Comparison of ENCODE assay signal across 8 cellular contexts in the genomic region with DNA sequence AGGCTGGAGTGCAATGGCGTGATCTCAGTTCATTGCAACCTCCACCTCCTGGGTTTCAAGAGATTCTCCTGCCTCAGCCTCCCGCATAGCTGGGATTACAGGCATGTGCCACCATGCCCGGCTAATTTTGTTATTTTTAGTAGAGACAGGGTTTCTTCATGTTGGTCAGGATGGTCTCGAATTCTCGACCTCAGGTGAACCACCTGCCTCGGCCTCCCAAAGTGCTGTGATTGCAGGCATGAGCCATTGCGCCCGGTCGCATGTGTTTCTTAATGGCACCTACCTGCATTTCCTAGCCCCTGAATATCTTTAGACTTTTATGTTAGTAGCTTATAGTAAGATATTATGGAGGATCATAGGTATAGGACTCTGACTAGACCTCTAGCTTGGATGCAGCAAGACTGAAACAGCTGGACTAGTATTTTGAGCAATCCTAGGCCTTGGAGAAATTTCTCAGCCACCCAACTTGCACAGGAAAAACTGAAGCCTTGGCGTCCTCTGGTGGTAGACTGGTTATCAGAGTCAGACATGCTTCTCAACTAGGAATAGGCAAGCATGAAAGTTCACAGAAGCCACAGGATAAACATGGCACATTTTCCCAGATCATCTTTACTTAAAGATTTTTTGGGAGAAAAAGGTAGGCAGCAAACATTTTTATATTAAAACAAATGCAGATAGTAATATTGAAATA. TPM values are rescaled to one million over a fixed set of nuclear protein-coding genes. Genes with fewer than 3 reads are reported as not detected.
DNase-seq lines count a peak whose midpoint lies in the region; ATAC-seq and TF ChIP-seq lines count a peak whose summit lies in the region.

No MANE protein-coding gene starts in this region.

- no peak overlapping the region for H3K4me3 Mint-ChIP-seq in stimulated activated memory B cell treated with anti-CD40 and anti-IgM and Interleukin-4, amounts not matched to agents 10 μg/mL and 1 μg/mL and 100 μg/mL, for 72 hours

- no peak for TF ChIP-seq CTCF in mucosa of descending colon (IDR thresholded peaks at IDR 0.05)

- H3K27me3 ChIP-seq in HAP-1 (ENCODE audit: low read depth): no peaks in the 10 kb centered on the region

- no peaks in the 10 kb centered on the region for H3K9me3 ChIP-seq in HAP-1
- no peaks in the 10 kb centered on the region for H3K9me3 ChIP-seq in mucosa of descending colon

- H3K27me3 Mint-ChIP-seq in stimulated activated memory B cell treated with anti-CD40 and anti-IgM and Interleukin-4, amounts not matched to agents 10 μg/mL and 1 μg/mL and 100 μg/mL, for 72 hours: no peaks in the 10 kb centered on the region

- intact Hi-C loops in mucosa of descending colon (cut with DNase I, micrococcal nuclease): no loop called here

- no peaks in the 10 kb centered on the region for H3K9me3 Mint-ChIP-seq in stimulated activated memory B cell treated with anti-CD40 and anti-IgM and Interleukin-4, amounts not matched to agents 10 μg/mL and 1 μg/mL and 100 μg/mL, for 72 hours

- H3K4me1 Mint-ChIP-seq in stimulated activated memory B cell treated with anti-CD40 and anti-IgM and Interleukin-4, amounts not matched to agents 10 μg/mL and 1 μg/mL and 100 μg/mL, for 72 hours: peaks cover 2% of the 10 kb centered on the region

- in situ Hi-C loops in HAP-1 (cut with MboI; ENCODE audit: low sequenced_read_pairs): no loop called here

- H3K36me3 ChIP-seq in HAP-1 (replicated peaks) (peaks cover 39% of the 10 kb centered on the region), mucosa of descending colon (ENCODE audit: low read depth) (no peaks in the 10 kb centered on the region)

- no peak overlapping the region for H3K4me3 ChIP-seq in HAP-1
- no peak overlapping the region for H3K4me3 ChIP-seq in mucosa of descending colon

- H3K4me1 ChIP-seq in HAP-1 (no peaks in the 10 kb centered on the region), mucosa of descending colon (ENCODE audit: low read depth) (no peaks in the 10 kb centered on the region)

- DNase-seq in DMS153 (lab: John Stamatoyannopoulos, UW) (peak; percentile 4), HAP-1 (ENCODE audit: low spot score in 2 of 2) (peak; percentile 21 to 47), OCI-M1 (lab: John Stamatoyannopoulos, UW) (peak; percentile 63), epidermal melanocyte (ENCODE audit: insufficient read length, low spot score) (peak; percentile 72), mucosa of descending colon (peak in 1 of 3 donors; percentile 65), HPDE6-E6E7 (ENCODE audit: extremely low spot score) (no peak)
- no peak for DNase-seq in stimulated activated CD8-positive, alpha-beta memory T cell treated with anti-CD3 and anti-CD28 coated beads, Interleukin-4, amount 100 ng/mL, for 48 hours

- H3K36me3 Mint-ChIP-seq in stimulated activated memory B cell treated with anti-CD40 and anti-IgM and Interleukin-4, amounts not matched to agents 10 μg/mL and 1 μg/mL and 100 μg/mL, for 72 hours: peaks cover 26% of the 10 kb centered on the region

- H3K27ac Mint-ChIP-seq in stimulated activated memory B cell treated with anti-CD40 and anti-IgM and Interleukin-4, amounts not matched to agents 10 μg/mL and 1 μg/mL and 100 μg/mL, for 72 hours: no peak overlapping the region

- ATAC-seq in mucosa of descending colon: peak; percentile 48
- ATAC-seq in stimulated activated memory B cell treated with anti-CD40 and anti-IgM and Interleukin-4, amounts not matched to agents 10 μg/mL and 1 μg/mL and 100 μg/mL, for 72 hours: no peak

RNA-seq across cellular contexts. Expression of gene C1QTNF4, which starts 22.7 kb away (rescaled TPM):
- 1 to 10 TPM in 1 of 3 donors, under 1 TPM in 2; 0.17 to 3.5 (median 0.34) TPM for total RNA-seq in mucosa of descending colon

RNA-seq across cellular contexts. Expression of gene MTCH2, which starts 25.5 kb away (rescaled TPM):
- 100 to 1,000 TPM in 2 of 3 donors, 10 to 100 TPM in 1; 89.7 to 137 (median 126) TPM for total RNA-seq in mucosa of descending colon

RNA-seq across cellular contexts. Expression of gene FAM180B, which starts 30.4 kb away (rescaled TPM):
- under 1 TPM in 2 of 3 donors, not detected in 1; 0.36 to 0.51 TPM for total RNA-seq in mucosa of descending colon

RNA-seq across cellular contexts. Expression of gene NDUFS3, which starts 38.0 kb away (rescaled TPM):
- total RNA-seq in mucosa of descending colon: 100 to 1,000 TPM; 150 to 205 (median 197) TPM

RNA-seq across cellular contexts. Expression of gene KBTBD4, which starts 38.1 kb away (rescaled TPM):
- 10 to 100 TPM; 14.1 to 18.2 (median 16.0) TPM for total RNA-seq in mucosa of descending colon

Comparison
In these comparisons a context has a peak if more than half of its experiments do, and no peak if none do; other contexts are left out.
1. DNase-seq: peak in DMS153 (single experiment), HAP-1 (2 of 2), OCI-M1 (single experiment) and epidermal melanocyte (single experiment); none in stimulated activated CD8-positive, alpha-beta memory T cell treated with anti-CD3 and anti-CD28 coated beads, Interleukin-4, amount 100 ng/mL, for 48 hours (single experiment) and HPDE6-E6E7 (single experiment).